Comparison of ENCODE assay signal across 12 cellular contexts in the genomic region with DNA sequence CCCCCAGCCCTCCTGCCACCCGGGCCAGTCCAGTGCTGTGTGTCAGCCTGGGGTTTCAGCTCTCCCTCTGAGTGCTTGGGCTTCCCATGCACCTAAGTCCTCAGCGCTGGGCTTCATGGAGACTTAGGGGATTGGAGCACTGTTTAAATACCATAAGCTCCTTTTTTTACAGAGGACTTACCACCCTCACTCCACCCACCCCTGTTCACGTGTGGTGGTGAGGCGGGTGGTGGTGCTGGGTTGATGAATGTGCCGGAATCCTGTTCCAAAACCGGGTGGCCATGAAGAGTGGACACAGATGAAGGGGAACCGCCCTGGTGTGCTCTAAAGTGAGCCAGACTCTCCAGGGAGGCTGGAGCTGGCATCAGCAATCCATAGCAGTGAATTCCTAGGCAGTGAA.
"Had no signal": no experiment of that assay in that cellular context is flagged by ENCODE, and none has a peak within 500 bp of the region (broad histone marks: within the 10 kb centered on the region; RNA-seq: fewer than 3 reads in every experiment).

No MANE protein-coding gene starts in this region.

- H3K27ac ChIP-seq: esophagus squamous epithelium, foreskin keratinocyte, left lung, testis had no signal

- H3K9me3 ChIP-seq: esophagus squamous epithelium, left lung, testis had no signal

- H3K27me3 ChIP-seq: testis had no signal

- DNase-seq: activated CD4-positive, CD25-positive, alpha-beta regulatory T cell; activated CD8-positive, alpha-beta memory T cell treated with anti-CD3 and anti-CD28 coated beads, Interleukin-2, amount 10 ng/mL, durations not matched to agents 7 days and 5 days; activated gamma-delta T cell; activated T-cell treated with anti-CD3 and anti-CD28 coated beads, Interleukin-2, amount 50 U/mL, for 4 hours; esophagus squamous epithelium; foreskin keratinocyte; stimulated activated CD4-positive, alpha-beta T cell treated with anti-CD3 and anti-CD28 coated beads, Interleukin-4, amount 100 ng/mL, for 1 hour; stimulated activated CD8-positive, alpha-beta memory T cell treated with anti-CD3 and anti-CD28 coated beads, Interleukin-4, amount 100 ng/mL, for 48 hours; stimulated activated naive CD8-positive, alpha-beta T cell treated with anti-CD3 and anti-CD28 coated beads, Interleukin-15, Interleukin-2, amounts not matched to agents 100 U/mL and 50 U/mL, for 24 hours; T-helper 17 cell; testis had no signal

- H3K36me3 ChIP-seq: esophagus squamous epithelium, left lung had no signal

- H3K4me3 ChIP-seq: esophagus squamous epithelium, left lung, testis had no signal

- H3K4me1 ChIP-seq: foreskin keratinocyte, left lung, testis had no signal

- ATAC-seq: activated CD8-positive, alpha-beta memory T cell treated with anti-CD3 and anti-CD28 coated beads, Interleukin-2, amount 10 ng/mL, durations not matched to agents 7 days and 5 days; activated T-cell treated with anti-CD3 and anti-CD28 coated beads, Interleukin-2, amount 50 U/mL, for 4 hours; foreskin keratinocyte; stimulated activated naive CD8-positive, alpha-beta T cell treated with anti-CD3 and anti-CD28 coated beads, Interleukin-15, Interleukin-2, amounts not matched to agents 100 U/mL and 50 U/mL, for 24 hours; T-helper 17 cell had no signal
